ENCODE assay signal across 11 cellular contexts in the genomic region with DNA sequence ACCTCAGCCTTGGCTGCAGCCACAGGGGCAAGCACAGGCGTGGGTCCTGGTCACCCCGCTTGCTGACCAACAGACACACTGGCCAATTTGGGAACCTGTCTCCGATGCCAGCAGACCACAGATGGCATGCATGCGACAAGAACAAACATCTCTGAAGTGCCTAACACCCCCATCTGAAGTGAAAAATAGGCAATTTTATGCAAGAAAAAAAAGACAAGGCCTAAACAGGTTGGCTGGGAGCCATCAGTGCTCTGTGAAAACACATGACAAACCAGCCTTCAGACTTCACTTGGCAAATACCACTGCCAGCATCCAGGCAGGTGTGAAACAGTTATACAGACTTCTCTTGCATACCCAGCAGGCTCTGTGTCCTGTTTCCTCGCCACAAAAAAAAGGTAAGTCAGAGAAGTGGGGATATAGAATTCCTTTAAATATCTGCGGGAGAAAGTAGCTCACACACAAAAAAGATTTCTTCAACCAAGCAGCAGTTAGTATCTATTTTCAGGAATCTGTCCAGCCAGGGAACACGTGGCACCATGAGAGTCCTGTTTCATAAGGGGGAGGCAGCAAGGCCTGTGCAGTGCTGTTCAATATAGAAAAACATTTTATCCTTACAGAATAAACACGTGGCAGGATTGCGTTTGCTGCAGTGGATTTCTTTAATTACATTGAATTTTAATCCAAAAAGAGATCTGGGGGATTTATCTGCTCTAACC.
DNase-seq lines count a peak whose midpoint lies in the region; ATAC-seq and TF ChIP-seq lines count a peak whose summit lies in the region.
"Had no signal": no experiment of that assay in that cellular context is flagged by ENCODE, and none has a peak within 500 bp of the region (broad histone marks: within the 10 kb centered on the region; RNA-seq: fewer than 3 reads in every experiment).

No MANE protein-coding gene starts in this region.

- H3K9me3 Mint-ChIP-seq in activated CD4-positive, alpha-beta T cell treated with anti-CD3 and anti-CD28 coated beads for 36 hours (ENCODE audit: low read depth), result peaks cover under 1% of the 10 kb centered on the region
- H3K9me3 Mint-ChIP-seq: type B pancreatic cell had no signal

- no peak for TF ChIP-seq CTCF in fibroblast of the aortic adventitia (IDR thresholded peaks at IDR 0.05; ENCODE audit: insufficient read depth, low read length)

- H3K4me1 ChIP-seq in skeletal muscle tissue (ENCODE audit: control insufficient read depth in 3 of 3, insufficient read depth in 3 of 3, low read length in 3 of 3), result peaks cover 24 to 32% (median 25%) of the 10 kb centered on the region in 3 donors

- H3K9ac ChIP-seq in SK-N-MC (ENCODE audit: insufficient read length) (peak overlapping the region; percentile 74), skeletal muscle tissue (ENCODE audit: low read depth in 1 of 3, low read length in 3 of 3) (peak overlapping the region in 1 of 3 donors; percentile 27)

- H3K4me3 Mint-ChIP-seq in activated CD4-positive, alpha-beta T cell treated with anti-CD3 and anti-CD28 coated beads for 36 hours, result no peak overlapping the region
- H3K4me3 Mint-ChIP-seq: type B pancreatic cell had no signal

- H3K4me3 ChIP-seq in SK-N-MC, result peak overlapping the region; percentile 45
- H3K4me3 ChIP-seq in fibroblast of the aortic adventitia (ENCODE audit: low read depth, low read length), result no peak overlapping the region
- peak overlapping the region in 1 of 3 donors; percentile 38 for H3K4me3 ChIP-seq in skeletal muscle tissue (ENCODE audit: low read length in 3 of 3)

- H3K4me1 Mint-ChIP-seq in activated CD4-positive, alpha-beta T cell treated with anti-CD3 and anti-CD28 coated beads for 36 hours, result peaks cover 83% of the 10 kb centered on the region

- CTCF ChIA-PET in activated CD4-positive, alpha-beta T cell treated with anti-CD3 and anti-CD28 coated beads for 36 hours (lab: Charles Lee), result interaction anchor here (1.1 to 1.9 kb wide), 2 partner anchors 52 to 71 kb away, joined by 3 to 7 read pairs; no protein-coding TSS in a partner anchor

- ATAC-seq in activated CD4-positive, alpha-beta T cell treated with anti-CD3 and anti-CD28 coated beads for 36 hours, result no peak
- ATAC-seq in HG02759 (IDR thresholded peaks at IDR 0.05; ENCODE audit: unreplicated experiment), result no peak

- DNase-seq in activated CD4-positive, alpha-beta T cell treated with anti-CD3 and anti-CD28 coated beads for 36 hours, result peak; percentile 67
- DNase-seq in activated CD4-positive, alpha-beta T cell treated with anti-CD3 and anti-CD28 coated beads for 1 hour, result no peak
- DNase-seq in SK-N-MC (ENCODE audit: low read depth, low spot score), result no peak
- peak; percentile 46 for DNase-seq in fibroblast of the aortic adventitia (ENCODE audit: low read depth)
- DNase-seq in NCI-H82 treated with DMSO at 0.1 percent for 48 hours (lab: John Stamatoyannopoulos, UW; ENCODE audit: unreplicated experiment), result no peak
- no peak for DNase-seq in NAMALWA (ENCODE audit: low spot score)
- DNase-seq: activated naive CD4-positive, alpha-beta T cell treated with Interleukin-2 at 50 U/mL for 16 hours; stimulated activated CD4-positive, alpha-beta T cell treated with anti-CD3 and anti-CD28 coated beads, Interleukin-15, amount 100 ng/mL, for 24 hours had no signal

- no peaks in the 10 kb centered on the region for H3K9me3 ChIP-seq in SK-N-MC (ENCODE audit: low read depth, low read length)
- no peaks in the 10 kb centered on the region for H3K9me3 ChIP-seq in skeletal muscle tissue (ENCODE audit: control insufficient read depth in 3 of 3, low read length in 3 of 3)

- intact Hi-C loops in activated CD4-positive, alpha-beta T cell treated with anti-CD3 and anti-CD28 coated beads for 36 hours (cut with DNase I, micrococcal nuclease), result loop anchor here in 1 of 2 experiments (5.0 kb wide), 2 partner anchors 197 to 387 kb away; no protein-coding TSS in a partner anchor

- H3K27ac ChIP-seq in SK-N-MC (peak overlapping the region; percentile 100), skeletal muscle tissue (ENCODE audit: low read depth, low read length) (peak overlapping the region; percentile 51)

- H3K36me3 ChIP-seq in SK-N-MC (ENCODE audit: insufficient read depth, low read length) (peaks cover 4% of the 10 kb centered on the region; the same call in 1 of the 2 replicates), skeletal muscle tissue (ENCODE audit: control insufficient read depth in 3 of 3, insufficient read depth in 3 of 3, low read length in 3 of 3) (no peaks in the 10 kb centered on the region)

- no peaks in the 10 kb centered on the region for H3K27me3 ChIP-seq in skeletal muscle tissue (ENCODE audit: control insufficient read depth in 3 of 3, insufficient read depth in 3 of 3, low read length in 3 of 3)

- POLR2A ChIA-PET in activated CD4-positive, alpha-beta T cell treated with anti-CD3 and anti-CD28 coated beads for 36 hours (lab: Charles Lee), result no interaction called here

- no peaks in the 10 kb centered on the region for H3K27me3 Mint-ChIP-seq in activated CD4-positive, alpha-beta T cell treated with anti-CD3 and anti-CD28 coated beads for 36 hours
- H3K27me3 Mint-ChIP-seq: type B pancreatic cell had no signal

- peaks cover 34% of the 10 kb centered on the region for H3K36me3 Mint-ChIP-seq in activated CD4-positive, alpha-beta T cell treated with anti-CD3 and anti-CD28 coated beads for 36 hours (ENCODE audit: low read depth)
- H3K36me3 Mint-ChIP-seq: type B pancreatic cell had no signal

- peak overlapping the region; percentile 72 for H3K27ac Mint-ChIP-seq in activated CD4-positive, alpha-beta T cell treated with anti-CD3 and anti-CD28 coated beads for 36 hours
- H3K27ac Mint-ChIP-seq: type B pancreatic cell had no signal

Comparison
In these comparisons a context has a peak if more than half of its experiments do, and no peak if none do; other contexts are left out.
1. DNase-seq: peak in activated CD4-positive, alpha-beta T cell treated with anti-CD3 and anti-CD28 coated beads for 36 hours (single experiment) and fibroblast of the aortic adventitia (single experiment); none in activated CD4-positive, alpha-beta T cell treated with anti-CD3 and anti-CD28 coated beads for 1 hour (single experiment), SK-N-MC (single experiment), NCI-H82 treated with DMSO at 0.1 percent for 48 hours (single experiment) and NAMALWA (single experiment).